8 cellular contexts compared by ENCODE assay signal in the genomic region with DNA sequence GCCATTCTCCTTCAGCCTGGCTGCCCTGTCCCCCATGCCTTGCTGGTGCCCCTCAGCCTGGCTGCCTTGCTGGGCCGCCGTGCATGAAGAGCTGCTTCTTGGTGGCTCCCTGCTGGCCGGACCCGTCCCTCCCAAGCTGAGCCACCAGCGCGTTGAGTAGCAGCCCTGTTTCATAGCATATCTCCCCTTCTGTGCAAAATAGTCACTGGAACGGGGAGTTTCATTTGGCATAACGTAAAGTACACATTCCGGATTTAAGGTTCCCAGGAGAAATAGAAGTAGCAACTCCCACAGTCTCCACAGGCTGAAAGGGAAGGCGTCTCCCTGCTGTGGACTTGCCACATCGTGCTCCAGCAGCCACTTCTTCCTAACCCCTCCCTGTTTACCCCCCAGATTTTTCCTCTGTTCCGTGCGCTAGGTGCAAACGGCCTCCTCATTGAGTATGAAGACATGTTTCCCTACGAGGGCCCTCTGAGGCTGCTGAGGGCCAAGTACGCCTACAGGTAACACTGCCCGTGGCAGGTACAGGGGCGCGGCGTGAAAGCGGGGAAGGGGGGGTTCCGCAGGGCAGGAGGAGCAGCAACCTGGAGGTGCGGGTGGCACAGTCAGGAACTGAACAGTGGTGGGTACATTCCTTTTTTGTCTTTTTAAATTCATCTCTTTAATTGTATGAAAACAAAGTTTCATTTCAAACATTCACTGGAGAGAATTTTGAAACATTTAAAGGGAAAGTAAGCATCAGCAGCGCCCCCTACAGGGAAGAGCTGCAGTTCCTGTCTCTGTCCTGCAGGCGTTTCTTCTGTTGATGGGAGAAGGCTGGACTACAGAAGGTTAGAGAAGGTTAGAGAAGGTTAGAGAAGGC. TPM values are rescaled to one million over a fixed set of nuclear protein-coding genes. Genes with fewer than 3 reads are reported as not detected.
DNase-seq lines count a peak whose midpoint lies in the region; ATAC-seq and TF ChIP-seq lines count a peak whose summit lies in the region.

No MANE protein-coding gene starts in this region.

- H3K9me3 ChIP-seq in cardiac muscle cell (ENCODE audit: low read depth): no peaks in the 10 kb centered on the region
- no peaks in the 10 kb centered on the region for H3K9me3 ChIP-seq in hepatocyte (ENCODE audit: low read depth)

- TF ChIP-seq CTCF in cardiac muscle cell (IDR thresholded peaks at IDR 0.05; ENCODE audit: low read depth, low read length) (peak; percentile 73), hepatocyte (IDR thresholded peaks at IDR 0.05; ENCODE audit: poor library complexity) (peak; percentile 42)

- peaks cover 6% of the 10 kb centered on the region for H3K79me2 ChIP-seq in hepatocyte

- H2AFZ ChIP-seq in hepatocyte: no peak overlapping the region

- H4K20me1 ChIP-seq in hepatocyte (ENCODE audit: insufficient read depth, poor library complexity, severe bottlenecking): no peaks in the 10 kb centered on the region

- H3K27me3 ChIP-seq in cardiac muscle cell (no peaks in the 10 kb centered on the region), hepatocyte (no peaks in the 10 kb centered on the region)

- H3K36me3 ChIP-seq in cardiac muscle cell: no peaks in the 10 kb centered on the region
- no peaks in the 10 kb centered on the region for H3K36me3 ChIP-seq in hepatocyte (replicated peaks; ENCODE audit: insufficient read depth, low read depth)

- peak; percentile 31 to 60 for DNase-seq in cardiac muscle cell (ENCODE audit: low read depth in 1 of 2, low spot score in 1 of 2)
- no peak for DNase-seq in Right ventricle myocardium superior
- DNase-seq in OCI-M1 (lab: John Stamatoyannopoulos, UW): peak; percentile 81
- DNase-seq in activated gamma-delta T cell treated with anti-CD3 and anti-CD28 coated beads, Interleukin-2, amount 50 U/mL, for 16 hours (ENCODE audit: low read depth): peak; percentile 29
- no peak for DNase-seq in hepatocyte (ENCODE audit: low spot score)
- DNase-seq in stimulated activated CD4-positive, alpha-beta T cell treated with anti-CD3 and anti-CD28 coated beads, TNF-alpha, amount 100 ng/mL, for 24 hours (ENCODE audit: low read depth in 3 of 3): peak; percentile 18 to 59 (median 31)

- intact Hi-C loops in Right ventricle myocardium superior (cut with DNase I): no loop called here

- ATAC-seq in Right ventricle myocardium superior (ENCODE audit: poor library complexity) (no peak), HG03108 (IDR thresholded peaks at IDR 0.05; ENCODE audit: unreplicated experiment) (no peak), GM19328 (IDR thresholded peaks at IDR 0.05; ENCODE audit: unreplicated experiment) (no peak)

- no peaks in the 10 kb centered on the region for H3K9me2 ChIP-seq in hepatocyte (replicated peaks; ENCODE audit: insufficient read depth)

- H3K4me1 ChIP-seq in cardiac muscle cell (ENCODE audit: low read depth): peaks cover under 1% of the 10 kb centered on the region
- H3K4me1 ChIP-seq in hepatocyte (ENCODE audit: insufficient read depth): peaks cover 4% of the 10 kb centered on the region

- H3K4me2 ChIP-seq in hepatocyte: no peak overlapping the region

- H3K4me3 ChIP-seq in cardiac muscle cell (no peak overlapping the region), hepatocyte (no peak overlapping the region)

- 87% methylated on average over 25 of the region's 25 CpGs for WGBS in hepatocyte (ENCODE audit: low lambda C conversion rate, missing lambda C conversion rate)

- H3K27ac ChIP-seq in cardiac muscle cell (no peak overlapping the region), hepatocyte (no peak overlapping the region)

RNA-seq across cellular contexts. Expression of a gene that starts 5.8 kb away (rescaled TPM):
- total RNA-seq in cardiac muscle cell: 38.6 and 45.2 TPM in 2 replicates
- 26.1 and 32.5 TPM in 2 replicates for polyA plus RNA-seq in cardiac muscle cell
- 29.9 TPM for total RNA-seq in Right ventricle myocardium superior
- 30.5 and 33.4 TPM in 2 replicates for total RNA-seq in hepatocyte
- 25.4 and 25.7 TPM in 2 replicates for polyA plus RNA-seq in hepatocyte

RNA-seq across cellular contexts. Expression of a gene that starts 6.1 kb away (rescaled TPM):
- total RNA-seq in cardiac muscle cell (39.0 and 49.9 TPM in 2 replicates), Right ventricle myocardium superior (14.8 TPM), hepatocyte (27.7 and 32.6 TPM in 2 replicates)
- polyA plus RNA-seq in cardiac muscle cell (49.0 and 58.0 TPM in 2 replicates), hepatocyte (46.0 and 58.0 TPM in 2 replicates)

RNA-seq across cellular contexts. Expression of a gene that starts 26.3 kb away (rescaled TPM):
- total RNA-seq in cardiac muscle cell (48.6 and 52.7 TPM in 2 replicates), Right ventricle myocardium superior (26.6 TPM), hepatocyte (61.9 and 64.6 TPM in 2 replicates)
- polyA plus RNA-seq in cardiac muscle cell (65.5 and 71.3 TPM in 2 replicates), hepatocyte (76.6 and 81.6 TPM in 2 replicates)

RNA-seq across cellular contexts. Expression of a gene that starts 34.3 kb away (rescaled TPM):
- total RNA-seq in cardiac muscle cell (105 and 113 TPM in 2 replicates), Right ventricle myocardium superior (73.4 TPM), hepatocyte (43.9 and 54.9 TPM in 2 replicates)
- polyA plus RNA-seq in cardiac muscle cell (215 and 258 TPM in 2 replicates), hepatocyte (91.8 and 96.2 TPM in 2 replicates)

RNA-seq across cellular contexts. Expression of a gene that starts 52.7 kb away (rescaled TPM):
- total RNA-seq in cardiac muscle cell: 4.4 and 10.8 TPM in 2 replicates
- polyA plus RNA-seq in cardiac muscle cell: 4.1 and 5.0 TPM in 2 replicates
- total RNA-seq in Right ventricle myocardium superior: 0.81 TPM
- total RNA-seq in hepatocyte: 0.10 TPM in 1 of 2 replicates, not detected in the other
- polyA plus RNA-seq in hepatocyte: not detected in 2 replicates

Comparison
In these comparisons a context has a peak if more than half of its experiments do, and no peak if none do; other contexts are left out.
1. DNase-seq: peak in cardiac muscle cell (2 of 2), OCI-M1 (single experiment), activated gamma-delta T cell treated with anti-CD3 and anti-CD28 coated beads, Interleukin-2, amount 50 U/mL, for 16 hours (single experiment) and stimulated activated CD4-positive, alpha-beta T cell treated with anti-CD3 and anti-CD28 coated beads, TNF-alpha, amount 100 ng/mL, for 24 hours (3 of 3); none in Right ventricle myocardium superior (single experiment) and hepatocyte (single experiment).